In genomic region chr10:15859865-15860691, GRCh38 we compare ENCODE assay signal across 1 cellular context.
TF ChIP-seq lines count a peak whose summit lies in the region.

Gene MINDY3, minus strand, starts transcription at chr10:15860507. Its CDS starts 208 bp downstream, at chr10:15860299.

TF ChIP-seq in WTC11, 78 proteins besides CTCF, POLR2A, EP300 and RAD21 (continued from another document):
- TF ChIP-seq AFF4 (CRISPR knock-in tag; IDR thresholded peaks at IDR 0.05; ENCODE audit: borderline replicate concordance) = no peak
- TF ChIP-seq SP1 (CRISPR knock-in tag; conservative IDR thresholded peaks at IDR 0.05) = peak; percentile 25; the same call in 1 of the 2 replicates
- TF ChIP-seq ATF2 (CRISPR knock-in tag; IDR thresholded peaks at IDR 0.05; ENCODE audit: borderline replicate concordance, low read depth) = no peak
- no peak for TF ChIP-seq GRHL2 (CRISPR knock-in tag; IDR thresholded peaks at IDR 0.05; ENCODE audit: insufficient replicate concordance, severe bottlenecking)
TF ChIP-seq in WTC11: peak in this region for 3.
